ENCODE assay signal across 14 cellular contexts in genomic region chr2:46174559-46175170, GRCh38.
"Had no signal": no experiment of that assay in that cellular context is flagged by ENCODE, and none has a peak within 500 bp of the region (broad histone marks: within the 10 kb centered on the region; RNA-seq: fewer than 3 reads in every experiment).

No MANE protein-coding gene starts in this region.

- DNase-seq: activated CD4-positive, alpha-beta memory T cell treated with anti-CD3 and anti-CD28 coated beads for 36 hours; activated CD4-positive, alpha-beta T cell treated with anti-CD3 and anti-CD28 coated beads for 1 hour; activated CD8-positive, alpha-beta memory T cell treated with anti-CD3 and anti-CD28 coated beads, Interleukin-2, amount 50 U/mL, for 48 hours; activated naive CD4-positive, alpha-beta T cell treated with anti-CD3 and anti-CD28 coated beads for 36 hours; central memory CD4-positive, alpha-beta T cell; erythroblast; hypothalamus; nephron progenitor cell; stimulated activated CD4-positive, alpha-beta T cell treated with anti-CD3 and anti-CD28 coated beads, Interleukin-15, amount 100 ng/mL, for 24 hours; stimulated activated CD4-positive, alpha-beta T cell treated with anti-CD3 and anti-CD28 coated beads, Interleukin-4, amount 100 ng/mL, for 4 hours; SW 1271; T-helper 9 cell had no signal

- H3K27me3 Mint-ChIP-seq: activated CD4-positive, alpha-beta memory T cell treated with anti-CD3 and anti-CD28 coated beads for 36 hours; dendritic cell treated with granulocyte-macrophage colony-stimulating factor and Interleukin-4, amounts not matched to agents 40 ng/mL and 50 ng/mL, for 4 days; memory B cell had no signal

- H3K36me3 Mint-ChIP-seq: activated CD4-positive, alpha-beta memory T cell treated with anti-CD3 and anti-CD28 coated beads for 36 hours had no signal

- H3K4me3 Mint-ChIP-seq: activated CD4-positive, alpha-beta memory T cell treated with anti-CD3 and anti-CD28 coated beads for 36 hours; activated naive CD4-positive, alpha-beta T cell treated with anti-CD3 and anti-CD28 coated beads for 36 hours; dendritic cell treated with granulocyte-macrophage colony-stimulating factor and Interleukin-4, amounts not matched to agents 40 ng/mL and 50 ng/mL, for 4 days; memory B cell; nephron progenitor cell had no signal

- H3K27ac Mint-ChIP-seq: activated CD4-positive, alpha-beta memory T cell treated with anti-CD3 and anti-CD28 coated beads for 36 hours; activated naive CD4-positive, alpha-beta T cell treated with anti-CD3 and anti-CD28 coated beads for 36 hours; dendritic cell treated with granulocyte-macrophage colony-stimulating factor and Interleukin-4, amounts not matched to agents 40 ng/mL and 50 ng/mL, for 4 days; memory B cell; nephron progenitor cell had no signal

- H3K9me3 Mint-ChIP-seq: activated CD4-positive, alpha-beta memory T cell treated with anti-CD3 and anti-CD28 coated beads for 36 hours; activated naive CD4-positive, alpha-beta T cell treated with anti-CD3 and anti-CD28 coated beads for 36 hours; dendritic cell treated with granulocyte-macrophage colony-stimulating factor and Interleukin-4, amounts not matched to agents 40 ng/mL and 50 ng/mL, for 4 days; memory B cell; nephron progenitor cell had no signal
